In genomic region chr18:31037666-31038065, GRCh38 we compare ENCODE assay signal across 3 cellular contexts. TPM values are rescaled to one million over a fixed set of nuclear protein-coding genes. Genes with fewer than 3 reads are reported as not detected.
"Had no signal": no experiment of that assay in that cellular context is flagged by ENCODE, and none has a peak within 500 bp of the region (broad histone marks: within the 10 kb centered on the region; RNA-seq: fewer than 3 reads in every experiment).

No MANE protein-coding gene starts in this region.

RNA-seq across cellular contexts. Expression of gene DSC3, which starts 4.9 kb away (rescaled TPM):
- total RNA-seq: natural killer cell had no signal
- polyA plus RNA-seq: immature natural killer cell, neural cell had no signal
